Comparison of ENCODE assay signal across 19 cellular contexts in the genomic region with DNA sequence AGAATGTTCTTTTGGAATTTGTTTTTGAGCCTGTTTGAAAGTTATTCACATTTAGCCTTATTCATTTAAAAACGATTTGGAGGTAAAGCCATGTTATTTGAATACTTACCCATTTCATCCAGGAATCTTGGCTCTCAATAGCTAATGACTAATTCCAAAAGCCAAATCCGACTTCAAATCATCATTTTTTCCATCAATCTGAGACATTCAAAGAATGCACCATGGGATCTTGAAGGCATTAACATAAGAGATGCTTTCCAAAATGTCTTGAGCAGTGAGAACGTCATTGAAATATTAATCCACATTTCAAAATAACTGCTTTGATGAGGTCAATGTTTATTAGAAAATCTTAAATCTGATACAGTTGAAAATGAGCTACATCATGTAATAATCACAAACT.
DNase-seq lines count a peak whose midpoint lies in the region; ATAC-seq and TF ChIP-seq lines count a peak whose summit lies in the region.
"Had no signal": no experiment of that assay in that cellular context is flagged by ENCODE, and none has a peak within 500 bp of the region (broad histone marks: within the 10 kb centered on the region; RNA-seq: fewer than 3 reads in every experiment).

No MANE protein-coding gene starts in this region.

- no peak overlapping the region for H3T11ph ChIP-seq in H9 (ENCODE audit: low read length)

- ATAC-seq in GM21723 (IDR thresholded peaks at IDR 0.05; ENCODE audit: unreplicated experiment): no peak
- ATAC-seq in heart left ventricle: no peak
- ATAC-seq: GM12878 had no signal

- H3K14ac ChIP-seq in H9 (ENCODE audit: insufficient read depth, low read length): no peak overlapping the region

- no peaks in the 10 kb centered on the region for H3K36me3 ChIP-seq in heart left ventricle
- H3K36me3 ChIP-seq: BLaER1 had no signal

- H4K5ac ChIP-seq in H9 (ENCODE audit: insufficient read length, low read depth, low read length): no peak overlapping the region

- H3K4me3 ChIP-seq in heart left ventricle: no peak overlapping the region
- H3K4me3 ChIP-seq: BLaER1, GM12878 had no signal

- H3K27ac ChIP-seq in H9 (ENCODE audit: insufficient read length, low read depth, low read length) (no peak overlapping the region), heart left ventricle (no peak overlapping the region)
- H3K27ac ChIP-seq: BLaER1, C4-2B had no signal

- no peak overlapping the region for H2AK5ac ChIP-seq in H9 (ENCODE audit: insufficient read length, low read length)

- H3K4me1 Mint-ChIP-seq in chondrocyte (ENCODE audit: low read depth): no peaks in the 10 kb centered on the region
- H3K4me1 Mint-ChIP-seq in H9: no peaks in the 10 kb centered on the region
- H3K4me1 Mint-ChIP-seq: B cell; CD8-positive, alpha-beta memory T cell had no signal

- no peak overlapping the region for H3K4me2 ChIP-seq in H9 (ENCODE audit: insufficient read depth, insufficient read length, low read length)
- H3K4me2 ChIP-seq: BLaER1 had no signal

- H3K4ac ChIP-seq in H9 (ENCODE audit: low read depth, low read length): no peak overlapping the region

- no peaks in the 10 kb centered on the region for H3K27me3 ChIP-seq in H9 (ENCODE audit: insufficient read depth, low read length)
- H3K27me3 ChIP-seq in heart left ventricle: no peaks in the 10 kb centered on the region
- H3K27me3 ChIP-seq: BLaER1 had no signal

- TF ChIP-seq CTCF in chondrocyte (IDR thresholded peaks at IDR 0.05) (no peak), H9 (conservative IDR thresholded peaks at IDR 0.05) (no peak), heart left ventricle (IDR thresholded peaks at IDR 0.05) (no peak)

- no peak overlapping the region for H4K8ac ChIP-seq in H9 (replicated peaks; ENCODE audit: insufficient read length, low read depth, low read length)

- H3K9ac ChIP-seq in H9 (ENCODE audit: extremely low read depth, insufficient read length, low read length): no peak overlapping the region
- H3K9ac ChIP-seq: BLaER1 had no signal

- H4K91ac ChIP-seq in H9 (ENCODE audit: insufficient read length, low read depth, low read length): no peak overlapping the region

- no peaks in the 10 kb centered on the region for H3K36me3 Mint-ChIP-seq in chondrocyte (ENCODE audit: low read depth)
- no peaks in the 10 kb centered on the region for H3K36me3 Mint-ChIP-seq in H9 (ENCODE audit: insufficient read depth in 1 of 3, low read depth in 3 of 3)
- H3K36me3 Mint-ChIP-seq: CD8-positive, alpha-beta memory T cell had no signal

- no peaks in the 10 kb centered on the region for H3K23me2 ChIP-seq in H9 (ENCODE audit: insufficient read length, low read depth, low read length, poor library complexity, severe bottlenecking)

- no CpG with 5 or more reads among the region's 3 CpGs for WGBS in H9 (ENCODE audit: extremely low coverage, insufficient read length, low lambda C conversion rate)
- 56 to 63% (median 58%) methylated on average over 3 of the region's 3 CpGs for WGBS in heart left ventricle, 4 donors

- no peak overlapping the region for H2AFZ ChIP-seq in H9 (ENCODE audit: low read length)

- no peak overlapping the region for H3K18ac ChIP-seq in H9 (ENCODE audit: insufficient read length, low read depth, low read length)

- no peaks in the 10 kb centered on the region for H3K79me2 ChIP-seq in H9 (ENCODE audit: insufficient read depth, low read length)

- no peak overlapping the region for H3K4me3 Mint-ChIP-seq in chondrocyte (ENCODE audit: unreplicated experiment)
- no peak overlapping the region for H3K4me3 Mint-ChIP-seq in H9
- H3K4me3 Mint-ChIP-seq: B cell; CD4-positive, alpha-beta T cell; CD8-positive, alpha-beta memory T cell had no signal

- no peak overlapping the region for H2BK120ac ChIP-seq in H9 (ENCODE audit: low read depth, low read length, poor library complexity, severe bottlenecking)

- H3K9me3 Mint-ChIP-seq in chondrocyte (ENCODE audit: low read depth): peaks cover 9% of the 10 kb centered on the region
- peaks cover 0 to 1% of the 10 kb centered on the region in 2 experiments; a peak in 1 of 5 replicates for H3K9me3 Mint-ChIP-seq in H9

- TF ChIP-seq POLR2A in heart left ventricle (IDR thresholded peaks at IDR 0.05): no peak

- DNase-seq in astrocyte of the hippocampus (ENCODE audit: low read depth, low spot score): peak; percentile 22
- peak; percentile 58 for DNase-seq in fibroblast of peridontal ligament (ENCODE audit: extremely low read depth)
- peak; percentile 93 for DNase-seq in iris pigment epithelial cell (ENCODE audit: low read depth)
- DNase-seq in chondrocyte (ENCODE audit: low spot score): no peak
- DNase-seq in H9: no peak
- DNase-seq in heart left ventricle: no peak
- DNase-seq: CD4-positive, alpha-beta T cell; CD8-positive, alpha-beta memory T cell; DMS 273 treated with DMSO at 0.1 percent for 48 hours; DMS79; EL; GDM1; GOT3; HCEC 1CT had no signal

- no peaks in the 10 kb centered on the region for H3K9me3 ChIP-seq in H9 (ENCODE audit: control insufficient read depth, low read depth, low read length)
- H3K9me3 ChIP-seq in heart left ventricle: peaks cover 0 to 7% (median 0%) of the 10 kb centered on the region in 12 donors

- H4K20me1 ChIP-seq in H9 (ENCODE audit: control insufficient read depth, insufficient read depth, insufficient read length): no peaks in the 10 kb centered on the region
- H4K20me1 ChIP-seq: BLaER1 had no signal

- no peak overlapping the region for H2BK15ac ChIP-seq in H9 (ENCODE audit: low read depth, low read length)

- H3K56ac ChIP-seq in H9 (ENCODE audit: insufficient read length, low read depth, low read length): no peak overlapping the region

- no peak overlapping the region for H3K23ac ChIP-seq in H9 (ENCODE audit: insufficient read length, low read depth, low read length)

- H3K4me1 ChIP-seq in H9 (ENCODE audit: insufficient read depth, low read length) (no peaks in the 10 kb centered on the region), heart left ventricle (no peaks in the 10 kb centered on the region)
- H3K4me1 ChIP-seq: BLaER1 had no signal

- H3K27me3 Mint-ChIP-seq in chondrocyte (ENCODE audit: low read depth) (no peaks in the 10 kb centered on the region), H9 (ENCODE audit: low read depth) (no peaks in the 10 kb centered on the region)
- H3K27me3 Mint-ChIP-seq: B cell; CD4-positive, alpha-beta T cell; CD8-positive, alpha-beta memory T cell had no signal

- H2BK20ac ChIP-seq in H9 (ENCODE audit: low read depth, low read length, poor library complexity, severe bottlenecking): no peak overlapping the region

- no peak overlapping the region for H2BK5ac ChIP-seq in H9 (ENCODE audit: insufficient read length, low read length)

- intact Hi-C loops in heart left ventricle (cut with DNase I): no loop called here

- H3K27ac Mint-ChIP-seq in chondrocyte (ENCODE audit: unreplicated experiment): no peak overlapping the region
- no peak overlapping the region for H3K27ac Mint-ChIP-seq in H9
- H3K27ac Mint-ChIP-seq: B cell; CD4-positive, alpha-beta T cell; CD8-positive, alpha-beta memory T cell had no signal

- H3K79me1 ChIP-seq in H9 (ENCODE audit: insufficient read depth, low read depth, low read length, poor library complexity, severe bottlenecking): no peaks in the 10 kb centered on the region

- no peak overlapping the region for H2BK12ac ChIP-seq in H9 (ENCODE audit: insufficient read length, low read depth, low read length)

Comparison
In these comparisons a context has a peak if more than half of its experiments do, and no peak if none do; other contexts are left out.
1. DNase-seq: peak in astrocyte of the hippocampus (single experiment), fibroblast of peridontal ligament (single experiment) and iris pigment epithelial cell (single experiment); none in chondrocyte (single experiment), H9 (single experiment) and heart left ventricle (0 of 5).